In genomic region chr2:234491281-234491680, GRCh38 we compare ENCODE assay signal across 1 cellular context.
A peak's percentile ranks its signal among the peaks of the same experiment; 100 is the strongest.
TF ChIP-seq lines count a peak whose summit lies in the region.

No MANE protein-coding gene starts in this region.

TF ChIP-seq in GM12878, 131 proteins besides CTCF, POLR2A, EP300 and RAD21 (continued from another document):
- TF ChIP-seq, protein P1, sequence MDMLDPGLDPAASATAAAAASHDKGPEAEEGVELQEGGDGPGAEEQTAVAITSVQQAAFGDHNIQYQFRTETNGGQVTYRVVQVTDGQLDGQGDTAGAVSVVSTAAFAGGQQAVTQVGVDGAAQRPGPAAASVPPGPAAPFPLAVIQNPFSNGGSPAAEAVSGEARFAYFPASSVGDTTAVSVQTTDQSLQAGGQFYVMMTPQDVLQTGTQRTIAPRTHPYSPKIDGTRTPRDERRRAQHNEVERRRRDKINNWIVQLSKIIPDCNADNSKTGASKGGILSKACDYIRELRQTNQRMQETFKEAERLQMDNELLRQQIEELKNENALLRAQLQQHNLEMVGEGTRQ (IDR thresholded peaks at IDR 0.05; ENCODE audit: borderline replicate concordance, low read depth, low read length), result no peak
- no peak for TF ChIP-seq YY1 (IDR thresholded peaks at IDR 0.05; ENCODE audit: low read depth, low read length)
- no peak for TF ChIP-seq ESRRA (IDR thresholded peaks at IDR 0.05; ENCODE audit: low read length)
- peak; percentile 24; the same call in 1 of the 2 replicates for TF ChIP-seq IKZF1 (conservative IDR thresholded peaks at IDR 0.05)
- no peak for TF ChIP-seq MEF2A (IDR thresholded peaks at IDR 0.05; ENCODE audit: insufficient read depth, low read depth, low read length)
- peak; percentile 39; the same call in 1 of the 2 replicates for TF ChIP-seq MTA2 (IDR thresholded peaks at IDR 0.05; ENCODE audit: low read depth)
- TF ChIP-seq SPI1 (IDR thresholded peaks at IDR 0.05; ENCODE audit: borderline replicate concordance, insufficient read depth, low read depth, low read length), result no peak
- no peak for TF ChIP-seq BCL3 (IDR thresholded peaks at IDR 0.05; ENCODE audit: borderline replicate concordance, insufficient read depth, low read depth, low read length, poor library complexity, severe bottlenecking)
- no peak for TF ChIP-seq NKRF (conservative IDR thresholded peaks at IDR 0.05)
